ENCODE assay signal across 22 cellular contexts in the genomic region with DNA sequence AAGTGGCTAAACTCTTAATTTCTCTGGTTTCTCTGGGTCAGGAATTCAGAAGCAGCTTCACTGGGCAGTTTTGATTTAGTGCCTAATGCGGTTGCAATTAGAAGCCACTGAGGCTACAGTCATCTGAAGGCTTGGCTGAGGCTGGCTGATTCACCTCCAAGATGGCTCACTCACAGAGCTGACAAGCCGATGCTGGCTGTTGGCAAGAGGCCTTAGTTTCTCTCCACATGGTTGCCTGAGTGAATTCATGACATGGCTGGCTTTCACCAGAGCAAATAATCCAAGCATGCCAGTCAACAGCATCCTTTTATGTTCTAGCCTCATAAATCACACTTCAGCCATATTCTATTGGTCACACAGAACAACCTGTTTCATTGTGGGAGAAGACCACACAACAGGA. TPM values are rescaled to one million over a fixed set of nuclear protein-coding genes. Genes with fewer than 3 reads are reported as not detected.
A peak's percentile ranks its signal among the peaks of the same experiment; 100 is the strongest.
DNase-seq lines count a peak whose midpoint lies in the region; ATAC-seq and TF ChIP-seq lines count a peak whose summit lies in the region.
"Had no signal": no experiment of that assay in that cellular context is flagged by ENCODE, and none has a peak within 500 bp of the region (broad histone marks: within the 10 kb centered on the region; RNA-seq: fewer than 3 reads in every experiment).

No MANE protein-coding gene starts in this region.

- no peak overlapping the region for H4K91ac ChIP-seq in H9 (ENCODE audit: insufficient read length, low read depth, low read length)

- H3K23ac ChIP-seq in mesendoderm (ENCODE audit: low read length), result no peak overlapping the region
- no peak overlapping the region for H3K23ac ChIP-seq in H9 (ENCODE audit: insufficient read length, low read depth, low read length)

- H3K36me3 ChIP-seq in GM23248 (ENCODE audit: low read depth), result peaks cover 18% of the 10 kb centered on the region; the same call in 1 of the 2 replicates
- H3K36me3 ChIP-seq in mesendoderm (ENCODE audit: control insufficient read depth, insufficient read depth, low read length), result no peaks in the 10 kb centered on the region
- H3K36me3 ChIP-seq: uterus had no signal

- H2AFZ ChIP-seq in GM23248, result no peak overlapping the region
- H2AFZ ChIP-seq in H9 (ENCODE audit: low read length), result no peak overlapping the region

- H3K18ac ChIP-seq in mesendoderm (ENCODE audit: low read length) (no peak overlapping the region), H9 (ENCODE audit: insufficient read length, low read depth, low read length) (no peak overlapping the region)

- H3T11ph ChIP-seq in H9 (ENCODE audit: low read length), result no peak overlapping the region

- H3K4me1 ChIP-seq in GM23248 (ENCODE audit: insufficient read depth) (peaks cover 8% of the 10 kb centered on the region), mesendoderm (ENCODE audit: control insufficient read depth, low read depth, low read length) (no peaks in the 10 kb centered on the region), H9 (ENCODE audit: insufficient read depth, low read length) (no peaks in the 10 kb centered on the region)

- H3K27me3 ChIP-seq in GM23248 (replicated peaks; ENCODE audit: insufficient read depth), result no peaks in the 10 kb centered on the region
- no peaks in the 10 kb centered on the region for H3K27me3 ChIP-seq in mesendoderm (ENCODE audit: insufficient read depth, low read length, poor library complexity)
- H3K27me3 ChIP-seq in H9 (ENCODE audit: insufficient read depth, low read length), result no peaks in the 10 kb centered on the region
- H3K27me3 ChIP-seq: ascending aorta, Peyer's patch, uterus had no signal

- H3K9me2 ChIP-seq in GM23248 (ENCODE audit: insufficient read depth), result no peaks in the 10 kb centered on the region

- H3K4me3 Mint-ChIP-seq in H9, result no peak overlapping the region
- H3K4me3 Mint-ChIP-seq: activated T-helper 17 cell treated with anti-CD3 and anti-CD28 coated beads, Interleukin-2, amount 50 U/mL, for 72 hours; CD14-positive monocyte had no signal

- H4K8ac ChIP-seq in mesendoderm (ENCODE audit: low read depth, low read length) (no peak overlapping the region), H9 (replicated peaks; ENCODE audit: insufficient read length, low read depth, low read length) (no peak overlapping the region)

- H2BK12ac ChIP-seq in H9 (ENCODE audit: insufficient read length, low read depth, low read length), result no peak overlapping the region

- H3K23me2 ChIP-seq in H9 (ENCODE audit: insufficient read length, low read depth, low read length, poor library complexity, severe bottlenecking), result no peaks in the 10 kb centered on the region

- no peak overlapping the region for H3K9ac ChIP-seq in GM23248
- H3K9ac ChIP-seq in mesendoderm (ENCODE audit: low read length), result no peak overlapping the region
- H3K9ac ChIP-seq in H9 (ENCODE audit: extremely low read depth, insufficient read length, low read length), result no peak overlapping the region

- H3K56ac ChIP-seq in mesendoderm (ENCODE audit: low read length) (no peak overlapping the region), H9 (ENCODE audit: insufficient read length, low read depth, low read length) (no peak overlapping the region)

- 19 to 22% methylated on average over 2 of the region's 2 CpGs for WGBS in GM23248 (ENCODE audit: low coverage in 1 of 2, low lambda C conversion rate in 2 of 2, missing lambda C conversion rate in 2 of 2), 2 experiments
- no CpG with 5 or more reads among the region's 2 CpGs for WGBS in mesendoderm (ENCODE audit: extremely low coverage, insufficient coverage, low lambda C conversion rate)
- no CpG with 5 or more reads among the region's 2 CpGs for WGBS in H9 (ENCODE audit: extremely low coverage, insufficient read length, low lambda C conversion rate)

- H4K5ac ChIP-seq in mesendoderm (ENCODE audit: low read length) (no peak overlapping the region), H9 (ENCODE audit: insufficient read length, low read depth, low read length) (no peak overlapping the region)

- H3K4me2 ChIP-seq in GM23248 (ENCODE audit: unreplicated experiment) (no peak overlapping the region), mesendoderm (ENCODE audit: low read length) (no peak overlapping the region), H9 (ENCODE audit: insufficient read depth, insufficient read length, low read length) (no peak overlapping the region)

- H3K4ac ChIP-seq in mesendoderm (ENCODE audit: low read depth, low read length), result no peak overlapping the region
- no peak overlapping the region for H3K4ac ChIP-seq in H9 (ENCODE audit: low read depth, low read length)

- H3F3A ChIP-seq in GM23248 (ENCODE audit: insufficient read depth), result peaks cover 10% of the 10 kb centered on the region

- TF ChIP-seq CTCF in astrocyte of the spinal cord (IDR thresholded peaks at IDR 0.05; ENCODE audit: low read depth, low read length) (no peak), H9 (conservative IDR thresholded peaks at IDR 0.05) (no peak)

- no peaks in the 10 kb centered on the region; the same call in 1 of the 2 replicates for H3K27me3 Mint-ChIP-seq in H9 (ENCODE audit: low read depth)
- H3K27me3 Mint-ChIP-seq: activated T-helper 17 cell treated with anti-CD3 and anti-CD28 coated beads, Interleukin-2, amount 50 U/mL, for 72 hours had no signal

- H3K4me3 ChIP-seq in GM23248, result no peak overlapping the region
- no peak overlapping the region for H3K4me3 ChIP-seq in astrocyte of the spinal cord (ENCODE audit: low read depth, low read length)
- H3K4me3 ChIP-seq in mesendoderm (ENCODE audit: low read length), result no peak overlapping the region
- H3K4me3 ChIP-seq: ascending aorta, left ventricle myocardium inferior, Peyer's patch, uterus had no signal

- H3K79me1 ChIP-seq in mesendoderm (ENCODE audit: low read length) (peaks cover 2% of the 10 kb centered on the region), H9 (ENCODE audit: insufficient read depth, low read depth, low read length, poor library complexity, severe bottlenecking) (no peaks in the 10 kb centered on the region)

- H2BK5ac ChIP-seq in mesendoderm (ENCODE audit: low read length) (no peak overlapping the region), H9 (ENCODE audit: insufficient read length, low read length) (no peak overlapping the region)

- no peak overlapping the region for H3K14ac ChIP-seq in H9 (ENCODE audit: insufficient read depth, low read length)

- H2BK20ac ChIP-seq in H9 (ENCODE audit: low read depth, low read length, poor library complexity, severe bottlenecking), result no peak overlapping the region

- peaks cover 10 to 12% of the 10 kb centered on the region in 2 experiments for H3K4me1 Mint-ChIP-seq in H9

- ATAC-seq in HG03196 (IDR thresholded peaks at IDR 0.05; ENCODE audit: unreplicated experiment), result no peak
- ATAC-seq: activated naive CD4-positive, alpha-beta T cell treated with anti-CD3 and anti-CD28 coated beads, Interleukin-2, amount 50 U/mL, for 72 hours; activated T-helper 17 cell treated with anti-CD3 and anti-CD28 coated beads, Interleukin-2, amount 50 U/mL, for 72 hours had no signal

- no peak overlapping the region for H2BK120ac ChIP-seq in mesendoderm (ENCODE audit: low read depth, low read length)
- H2BK120ac ChIP-seq in H9 (ENCODE audit: low read depth, low read length, poor library complexity, severe bottlenecking), result no peak overlapping the region

- H2AK5ac ChIP-seq in mesendoderm (ENCODE audit: low read length) (no peak overlapping the region), H9 (ENCODE audit: insufficient read length, low read length) (no peak overlapping the region)

- DNase-seq in ACHN (peak; percentile 97), GM23248 (peak; percentile 83), astrocyte of the spinal cord (ENCODE audit: low read depth, low spot score) (peak; percentile 77), kidney glomerular epithelial cell (lab: John Stamatoyannopoulos, UW) (peak; percentile 4), mesendoderm (no peak), H9 (no peak), SHP77 (lab: John Stamatoyannopoulos, UW) (no peak)
- DNase-seq: activated CD4-positive, alpha-beta T cell treated with anti-CD3 and anti-CD28 coated beads, Interleukin-2, amount 50 U/mL, for 1 hour; activated CD8-positive, alpha-beta memory T cell treated with anti-CD3 and anti-CD28 coated beads, Interleukin-2, amount 50 U/mL, for 4 hours; effector memory CD4-positive, alpha-beta T cell; left ventricle myocardium inferior; NCI-H1092 treated with DMSO at 0.1 percent for 48 hours; NCI-H2081 treated with DMSO at 0.1 percent for 48 hours; Peyer's patch; T-helper 2 cell; uterus had no signal

- H3K79me2 ChIP-seq in GM23248 (ENCODE audit: insufficient read depth) (peaks cover 22% of the 10 kb centered on the region), mesendoderm (ENCODE audit: control insufficient read depth, insufficient read depth, low read length) (peaks cover 7% of the 10 kb centered on the region), H9 (ENCODE audit: insufficient read depth, low read length) (no peaks in the 10 kb centered on the region; the same call in 1 of the 2 replicates)

- H2BK15ac ChIP-seq in mesendoderm (replicated peaks; ENCODE audit: low read depth) (no peak overlapping the region), H9 (ENCODE audit: low read depth, low read length) (no peak overlapping the region)

- H3K27ac Mint-ChIP-seq in H9, result no peak overlapping the region
- H3K27ac Mint-ChIP-seq: activated naive CD4-positive, alpha-beta T cell treated with anti-CD3 and anti-CD28 coated beads, Interleukin-2, amount 50 U/mL, for 72 hours; activated T-helper 17 cell treated with anti-CD3 and anti-CD28 coated beads, Interleukin-2, amount 50 U/mL, for 72 hours had no signal

- H3K27ac ChIP-seq in GM23248, result peak overlapping the region; percentile 51
- H3K27ac ChIP-seq in mesendoderm (ENCODE audit: low read depth, low read length), result no peak overlapping the region
- no peak overlapping the region for H3K27ac ChIP-seq in H9 (ENCODE audit: insufficient read length, low read depth, low read length)
- H3K27ac ChIP-seq: ascending aorta, left ventricle myocardium inferior, Peyer's patch, uterus, VCaP had no signal

- no peaks in the 10 kb centered on the region for H3K9me3 Mint-ChIP-seq in H9
- H3K9me3 Mint-ChIP-seq: activated naive CD4-positive, alpha-beta T cell treated with anti-CD3 and anti-CD28 coated beads, Interleukin-2, amount 50 U/mL, for 72 hours; activated T-helper 17 cell treated with anti-CD3 and anti-CD28 coated beads, Interleukin-2, amount 50 U/mL, for 72 hours; CD14-positive monocyte had no signal

- in situ Hi-C loops in ACHN (cut with HindIII; ENCODE audit: low pct_ligation_motif_present, low pct_unique_long_range_greater_than_20kb, low sequenced_read_pairs) (no loop called here), GM23248 (cut with MboI) (no loop called here), astrocyte of the spinal cord (cut with HindIII; ENCODE audit: low sequenced_read_pairs) (no loop called here)

- H3K9me3 ChIP-seq in GM23248 (ENCODE audit: low read depth), result no peaks in the 10 kb centered on the region
- H3K9me3 ChIP-seq in H9 (ENCODE audit: control insufficient read depth, low read depth, low read length), result no peaks in the 10 kb centered on the region
- H3K9me3 ChIP-seq: ascending aorta, left ventricle myocardium inferior, Peyer's patch, uterus had no signal

- H4K20me1 ChIP-seq in GM23248 (ENCODE audit: insufficient read depth) (no peaks in the 10 kb centered on the region), H9 (ENCODE audit: control insufficient read depth, insufficient read depth, insufficient read length) (no peaks in the 10 kb centered on the region)

- peaks cover 4 to 23% (median 19%) of the 10 kb centered on the region in 3 experiments; a peak in 6 of 7 replicates for H3K36me3 Mint-ChIP-seq in H9 (ENCODE audit: insufficient read depth in 1 of 3, low read depth in 3 of 3)

RNA-seq across cellular contexts. Expression of a gene that starts 2.8 kb away (rescaled TPM):
- 48.9 and 60.4 TPM in 2 replicates for total RNA-seq in GM23248 (2014; rRNA removed; shearing (Covaris generic))
- 55.7 and 58.9 TPM in 2 replicates for polyA plus RNA-seq in GM23248 (2016; fragmentation: Nextera tagmentation; extraction: Ambion mirVana)
- 75.0 TPM for polyA plus RNA-seq in mesendoderm (2013, experiment 1 of 2)
- polyA plus RNA-seq in mesendoderm (2013, experiment 2 of 2), result 74.7 TPM
- 45.9 and 53.4 TPM in 2 replicates for total RNA-seq in H9 (2021)

RNA-seq across cellular contexts. Expression of a gene that starts 42.5 kb away (rescaled TPM):
- 14.7 and 16.7 TPM in 2 replicates for total RNA-seq in GM23248 (2014; rRNA removed; shearing (Covaris generic))
- 11.0 and 12.5 TPM in 2 replicates for polyA plus RNA-seq in GM23248 (2016; fragmentation: Nextera tagmentation; extraction: Ambion mirVana)
- polyA plus RNA-seq in mesendoderm (2013, experiment 1 of 2), result 52.3 TPM
- polyA plus RNA-seq in mesendoderm (2013, experiment 2 of 2), result 53.4 TPM
- total RNA-seq in H9 (2021), result 79.4 and 82.8 TPM in 2 replicates
- total RNA-seq: ascending aorta had no signal

Comparison
In these comparisons a context has a peak if more than half of its experiments do, and no peak if none do; other contexts are left out.
1. DNase-seq: peak in ACHN (single experiment), GM23248 (single experiment), astrocyte of the spinal cord (single experiment) and kidney glomerular epithelial cell (single experiment); none in mesendoderm (single experiment), H9 (single experiment) and SHP77 (0 of 2).